ENCODE assay signal across 23 cellular contexts in genomic region chr9:92589918-92590317, GRCh38. TPM values are rescaled to one million over a fixed set of nuclear protein-coding genes. Genes with fewer than 3 reads are reported as not detected.
DNase-seq lines count a peak whose midpoint lies in the region; ATAC-seq and TF ChIP-seq lines count a peak whose summit lies in the region.
"Had no signal": no experiment of that assay in that cellular context is flagged by ENCODE, and none has a peak within 500 bp of the region (broad histone marks: within the 10 kb centered on the region; RNA-seq: fewer than 3 reads in every experiment).

No MANE protein-coding gene starts in this region.

- no peak overlapping the region for H3K4me3 ChIP-seq in IMR-90 (ENCODE audit: insufficient read depth, low read depth, low read length)
- no peak overlapping the region for H3K4me3 ChIP-seq in choroid plexus epithelial cell (ENCODE audit: low read depth, low read length)
- H3K4me3 ChIP-seq in mesenchymal stem cell (ENCODE audit: insufficient read depth in 1 of 2, low read depth in 1 of 2, low read length in 2 of 2) = no peak overlapping the region
- H3K4me3 ChIP-seq in smooth muscle cell = no peak overlapping the region
- H3K4me3 ChIP-seq: breast epithelium, GM12878, tibial nerve had no signal

- no peak overlapping the region for H3K56ac ChIP-seq in IMR-90 (ENCODE audit: extremely low read depth, insufficient read depth, low read length)

- no peak for TF ChIP-seq POLR2A in IMR-90 (IDR thresholded peaks at IDR 0.05; ENCODE audit: low read depth, low read length)

- H3K9me3 ChIP-seq in IMR-90 (ENCODE audit: control insufficient read depth, insufficient read depth, low read length) (0 out of 2 replicates have a peak, but pooled peaks cover 2% of the 10 kb centered on the region), mesenchymal stem cell (ENCODE audit: control insufficient read depth, low read length) (peaks cover 3% of the 10 kb centered on the region), smooth muscle cell (replicated peaks; ENCODE audit: low read depth) (no peaks in the 10 kb centered on the region)
- H3K9me3 ChIP-seq: breast epithelium had no signal

- H3K79me1 ChIP-seq in IMR-90 (ENCODE audit: low read depth in 1 of 2, low read length in 2 of 2) = no peaks in the 10 kb centered on the region
- H3K79me1 ChIP-seq in mesenchymal stem cell (replicated peaks; ENCODE audit: low read length, poor library complexity, severe bottlenecking) = no peaks in the 10 kb centered on the region

- H4K20me1 ChIP-seq in IMR-90 (ENCODE audit: insufficient read depth, low read length) (no peaks in the 10 kb centered on the region), smooth muscle cell (ENCODE audit: low read depth) (no peaks in the 10 kb centered on the region)

- intact Hi-C loops in IMR-90 (cut with micrococcal nuclease) = no loop called here

- H3K18ac ChIP-seq in IMR-90 (ENCODE audit: low read depth, low read length) = no peak overlapping the region
- H3K18ac ChIP-seq in mesenchymal stem cell (ENCODE audit: low read depth in 1 of 2, low read length in 2 of 2) = no peak overlapping the region

- no peak for TF ChIP-seq RAD21 in IMR-90 (IDR thresholded peaks at IDR 0.05; ENCODE audit: low read length)

- H3K4me1 ChIP-seq in IMR-90 (ENCODE audit: control insufficient read depth, insufficient read depth, low read length) (peaks cover 2% of the 10 kb centered on the region; the same call in 1 of the 2 replicates), mesenchymal stem cell (ENCODE audit: control insufficient read depth, insufficient read depth, low read depth, low read length) (peaks cover 2% of the 10 kb centered on the region), smooth muscle cell (ENCODE audit: low read depth) (peaks cover 11% of the 10 kb centered on the region), foreskin keratinocyte (no peaks in the 10 kb centered on the region)
- H3K4me1 ChIP-seq: breast epithelium had no signal

- no peak overlapping the region for H2BK15ac ChIP-seq in IMR-90 (ENCODE audit: low read depth, low read length)
- no peak overlapping the region for H2BK15ac ChIP-seq in mesenchymal stem cell (ENCODE audit: low read depth, poor library complexity, severe bottlenecking)

- no peak overlapping the region for H2BK20ac ChIP-seq in IMR-90 (ENCODE audit: low read depth, low read length)

- POLR2A ChIA-PET in IMR-90 (lab: Charles Lee; ENCODE audit: unreplicated experiment) = interaction anchor here (0.8 kb wide), 1 partner anchor 10 kb away, joined by 4 read pairs; no protein-coding TSS in a partner anchor

- no peak overlapping the region for H4K5ac ChIP-seq in IMR-90 (ENCODE audit: low read depth, low read length)

- H3K27ac ChIP-seq in IMR-90 (ENCODE audit: insufficient read depth, low read length) (no peak overlapping the region), mesenchymal stem cell (ENCODE audit: low read length, poor library complexity, severe bottlenecking) (no peak overlapping the region), smooth muscle cell (ENCODE audit: low read depth) (peak overlapping the region; percentile 68), foreskin keratinocyte (no peak overlapping the region)

- H2AFZ ChIP-seq in IMR-90 (replicated peaks; ENCODE audit: low read length, poor library complexity) (no peak overlapping the region), mesenchymal stem cell (ENCODE audit: low read depth, low read length) (no peak overlapping the region), smooth muscle cell (ENCODE audit: low read depth) (peak overlapping the region; percentile 46)

- no peak overlapping the region for H3K14ac ChIP-seq in IMR-90 (replicated peaks; ENCODE audit: low read depth, low read length)
- no peak overlapping the region for H3K14ac ChIP-seq in mesenchymal stem cell (ENCODE audit: low read length in 2 of 2)

- H3K9me1 ChIP-seq in IMR-90 (ENCODE audit: insufficient read depth, low read length) = no peaks in the 10 kb centered on the region

- in situ Hi-C loops in IMR-90 (cut with MboI; ENCODE audit: low sequenced_read_pairs) = no loop called here

- H3K79me2 ChIP-seq in smooth muscle cell (ENCODE audit: low read depth) = no peaks in the 10 kb centered on the region

- H2BK5ac ChIP-seq in IMR-90 (ENCODE audit: low read depth, low read length, poor library complexity, severe bottlenecking) (no peak overlapping the region), mesenchymal stem cell (ENCODE audit: low read depth, low read length, poor library complexity, severe bottlenecking) (no peak overlapping the region)

- H2AK5ac ChIP-seq in IMR-90 (ENCODE audit: low read depth, low read length) = no peak overlapping the region
- no peak overlapping the region for H2AK5ac ChIP-seq in mesenchymal stem cell (ENCODE audit: low read length, severe bottlenecking)

- no CpG with 5 or more reads among the region's 1 CpG for WGBS in IMR-90 (ENCODE audit: extremely low coverage in 2 of 2, insufficient read length in 1 of 2), 2 experiments
- WGBS in mesenchymal stem cell = 100% methylated on average over 1 of the region's 1 CpG
- 55% methylated on average over 1 of the region's 1 CpG for WGBS in smooth muscle cell (ENCODE audit: low lambda C conversion rate)

- H3F3A ChIP-seq in smooth muscle cell (ENCODE audit: low read depth) = peaks cover 25% of the 10 kb centered on the region

- CTCF ChIA-PET in IMR-90 (lab: Yijun Ruan, JAX) = interaction anchor here (0.8 to 1.6 kb wide), 3 partner anchors 9 to 28 kb away, joined by 3 to 6 read pairs (median 4); no protein-coding TSS in a partner anchor

- no peak overlapping the region for H4K91ac ChIP-seq in IMR-90 (ENCODE audit: insufficient read depth, low read depth, low read length)
- H4K91ac ChIP-seq in mesenchymal stem cell (ENCODE audit: low read length) = no peak overlapping the region

- dilution Hi-C loops in IMR-90 (cut with HindIII; ENCODE audit: low sequenced_read_pairs, unreplicated experiment) = no loop called here

- no peaks in the 10 kb centered on the region for H3K27me3 ChIP-seq in IMR-90 (ENCODE audit: control insufficient read depth, insufficient read depth, low read length)
- H3K27me3 ChIP-seq in mesenchymal stem cell (ENCODE audit: control insufficient read depth in 1 of 2, insufficient read depth in 1 of 2, low read length in 2 of 2) = no peaks in the 10 kb centered on the region
- no peaks in the 10 kb centered on the region for H3K27me3 ChIP-seq in smooth muscle cell (ENCODE audit: low read depth)
- no peaks in the 10 kb centered on the region for H3K27me3 ChIP-seq in foreskin keratinocyte
- H3K27me3 ChIP-seq: breast epithelium, tibial nerve had no signal

- BruUV-seq in IMR-90 (replicated peaks; lab: Mats Ljungman, UMichigan) = no TSS peak

- no peak overlapping the region for H3K9ac ChIP-seq in IMR-90 (ENCODE audit: low read depth, low read length)
- H3K9ac ChIP-seq in mesenchymal stem cell (ENCODE audit: low read length) = peak overlapping the region; percentile 46
- no peak overlapping the region for H3K9ac ChIP-seq in smooth muscle cell (ENCODE audit: low read depth)

- no peak overlapping the region for H3K4me2 ChIP-seq in IMR-90 (ENCODE audit: low read depth, low read length)
- H3K4me2 ChIP-seq in mesenchymal stem cell (ENCODE audit: low read length, poor library complexity, severe bottlenecking) = no peak overlapping the region
- H3K4me2 ChIP-seq in smooth muscle cell = peak overlapping the region; percentile 30

- ATAC-seq in IMR-90 (ENCODE audit: low read depth) (peak; percentile 24), foreskin keratinocyte (no peak)
- ATAC-seq: GM12878; Panc1; stimulated activated naive B cell treated with anti-CD40 and anti-IgM and Interleukin-4, amounts not matched to agents 10 μg/mL and 1 μg/mL and 100 μg/mL, for 72 hours; T-helper 17 cell had no signal

- H3K4ac ChIP-seq in IMR-90 (ENCODE audit: low read depth, low read length) = no peak overlapping the region
- H3K4ac ChIP-seq in mesenchymal stem cell (ENCODE audit: low read depth in 1 of 2, low read length in 2 of 2) = no peak overlapping the region

- H4K8ac ChIP-seq in IMR-90 (ENCODE audit: low read depth in 2 of 2, low read length in 2 of 2) (no peak overlapping the region), mesenchymal stem cell (ENCODE audit: low read length) (no peak overlapping the region)

- H2BK120ac ChIP-seq in IMR-90 (ENCODE audit: low read depth, low read length) = no peak overlapping the region
- H2BK120ac ChIP-seq in mesenchymal stem cell (ENCODE audit: low read depth, low read length) = no peak overlapping the region

- DNase-seq in IMR-90 (no peak), choroid plexus epithelial cell (ENCODE audit: low read depth) (peak; percentile 5), mesenchymal stem cell (peak; percentile 17), smooth muscle cell (lab: John Stamatoyannopoulos, UW; ENCODE audit: unreplicated experiment) (no peak), ureter (ENCODE audit: low spot score) (no peak), NCI-H82 treated with DMSO at 0.1 percent for 48 hours (lab: John Stamatoyannopoulos, UW; ENCODE audit: unreplicated experiment) (no peak), germinal center (ENCODE audit: low spot score) (no peak), foreskin keratinocyte (no peak)
- DNase-seq: activated CD4-positive, alpha-beta T cell treated with anti-CD3 and anti-CD28 coated beads, Interleukin-2, amount 10 ng/mL, durations not matched to agents 7 days and 5 days; CD8-positive, alpha-beta memory T cell; NCI-H1048; NCI-H1930; NCI-H345; NCI-H82; stimulated activated naive B cell treated with anti-CD40 and anti-IgM and Interleukin-4, amounts not matched to agents 10 μg/mL and 1 μg/mL and 100 μg/mL, for 72 hours; T-helper 17 cell had no signal

- H3K36me3 ChIP-seq in IMR-90 (ENCODE audit: control insufficient read depth, insufficient read depth, low read length) (no peaks in the 10 kb centered on the region), mesenchymal stem cell (ENCODE audit: control insufficient read depth in 1 of 2, insufficient read depth in 2 of 2, low read depth in 1 of 2, low read length in 2 of 2) (no peaks in the 10 kb centered on the region), smooth muscle cell (ENCODE audit: low read depth) (no peaks in the 10 kb centered on the region)
- H3K36me3 ChIP-seq: breast epithelium, tibial nerve had no signal

- H2AK9ac ChIP-seq in IMR-90 (replicated peaks; ENCODE audit: low read depth, low read length, poor library complexity) = no peak overlapping the region

- H2BK12ac ChIP-seq in mesenchymal stem cell (ENCODE audit: low read length in 2 of 2) = no peak overlapping the region

- no peak for TF ChIP-seq CTCF in IMR-90 (conservative IDR thresholded peaks at IDR 0.05; ENCODE audit: low read depth, low read length)
- no peak for TF ChIP-seq CTCF in choroid plexus epithelial cell (conservative IDR thresholded peaks at IDR 0.05; ENCODE audit: low read depth, low read length)
- TF ChIP-seq CTCF in smooth muscle cell (IDR thresholded peaks at IDR 0.05; ENCODE audit: borderline replicate concordance, insufficient read depth, poor library complexity, severe bottlenecking) = no peak
- no peak for TF ChIP-seq CTCF in foreskin keratinocyte (conservative IDR thresholded peaks at IDR 0.05)

- no peak overlapping the region for H3K23ac ChIP-seq in IMR-90 (ENCODE audit: low read depth, low read length)
- no peak overlapping the region for H3K23ac ChIP-seq in mesenchymal stem cell (ENCODE audit: low read length in 2 of 2)

RNA-seq across cellular contexts. Expression of gene ECM2, which starts 54.1 kb away (rescaled TPM):
- total RNA-seq in IMR-90 (2012; rRNA removed) (under 0.01 and 0.36 TPM in 2 replicates), smooth muscle cell (0.27 and 0.85 TPM in 2 replicates), ureter (16.3 TPM), foreskin keratinocyte (0.39 and 1.4 TPM in 2 replicates)
- polyA plus RNA-seq in IMR-90 (2012; rRNA removed) (0.26 TPM in 2 replicates), smooth muscle cell (0.37 and 0.50 TPM in 2 replicates), foreskin keratinocyte (0.30 and 1.0 TPM in 2 replicates)
- polyA plus RNA-seq in IMR-90 (2012; cell fraction: cytosol; rRNA removed) = 0.06 and 0.09 TPM in 2 replicates
- polyA plus RNA-seq in IMR-90 (2012; cell fraction: nucleus; rRNA removed; ENCODE audit: low replicate concordance) = 0.08 and 0.50 TPM in 2 replicates
- polyA plus RNA-seq in mesenchymal stem cell (2013, experiment 1 of 2) = 0.18 TPM
- polyA plus RNA-seq in mesenchymal stem cell (2013, experiment 2 of 2) = 0.25 TPM
- total RNA-seq: activated CD4-positive, alpha-beta T cell treated with anti-CD3 and anti-CD28 coated beads, Interleukin-2, amount 10 ng/mL, durations not matched to agents 7 days and 5 days; CD8-positive, alpha-beta memory T cell; dermis blood vessel endothelial cell; epithelial cell of proximal tubule; SK-MEL-5; T-helper 17 cell had no signal
- polyA plus RNA-seq: CD8-positive, alpha-beta memory T cell had no signal

Comparison
In these comparisons a context has a peak if more than half of its experiments do, and no peak if none do; other contexts are left out.
1. DNase-seq: peak in choroid plexus epithelial cell (single experiment) and mesenchymal stem cell (single experiment); none in IMR-90 (single experiment), smooth muscle cell (single experiment), ureter (single experiment), NCI-H82 treated with DMSO at 0.1 percent for 48 hours (single experiment), germinal center (single experiment) and foreskin keratinocyte (0 of 2).